In genomic region chr11:19995131-19995530, GRCh38 we compare ENCODE assay signal across 11 cellular contexts.
DNase-seq lines count a peak whose midpoint lies in the region; ATAC-seq, FAIRE-seq and TF ChIP-seq lines count a peak whose summit lies in the region.
"Had no signal": no experiment of that assay in that cellular context is flagged by ENCODE, and none has a peak within 500 bp of the region (broad histone marks: within the 10 kb centered on the region; RNA-seq: fewer than 3 reads in every experiment).

No MANE protein-coding gene starts in this region.

- no peaks in the 10 kb centered on the region for H3K9me3 Mint-ChIP-seq in activated T-helper 17 cell treated with anti-CD3 and anti-CD28 coated beads, Interleukin-2, amount 50 U/mL, for 72 hours

- peak; percentile 54 for ATAC-seq in left lobe of liver
- no peak for ATAC-seq in activated T-helper 17 cell treated with anti-CD3 and anti-CD28 coated beads, Interleukin-2, amount 50 U/mL, for 72 hours (replicated peaks)

- no peaks in the 10 kb centered on the region for H4K20me1 ChIP-seq in endothelial cell of umbilical vein (replicated peaks; ENCODE audit: control insufficient read depth, extremely low read depth, insufficient read depth, low read length)
- H4K20me1 ChIP-seq: BLaER1 treated with 17β-estradiol and CSF1 and Interleukin-3, amounts not matched to agents 10 nM and 100 nM had no signal

- H3K27ac Mint-ChIP-seq in activated T-helper 17 cell treated with anti-CD3 and anti-CD28 coated beads, Interleukin-2, amount 50 U/mL, for 72 hours: no peak overlapping the region

- no peaks in the 10 kb centered on the region for H3K9me3 ChIP-seq in endothelial cell of umbilical vein (replicated peaks; ENCODE audit: control insufficient read depth, insufficient read depth, low read length)

- H3K36me3 Mint-ChIP-seq in activated T-helper 17 cell treated with anti-CD3 and anti-CD28 coated beads, Interleukin-2, amount 50 U/mL, for 72 hours (ENCODE audit: low read depth): no peaks in the 10 kb centered on the region

- BruUV-seq in endothelial cell of umbilical vein (replicated peaks; lab: Mats Ljungman, UMichigan): no TSS peak

- no peak overlapping the region for H3K4me3 ChIP-seq in endothelial cell of umbilical vein (replicated peaks in 1 of 3; ENCODE audit: insufficient read depth in 1 of 3, low read depth in 1 of 3, low read length in 3 of 3)
- H3K4me3 ChIP-seq: BLaER1 treated with 17β-estradiol and CSF1 and Interleukin-3, amounts not matched to agents 10 nM and 100 nM had no signal

- H3K27me3 Mint-ChIP-seq in activated T-helper 17 cell treated with anti-CD3 and anti-CD28 coated beads, Interleukin-2, amount 50 U/mL, for 72 hours: peaks cover 5% of the 10 kb centered on the region

- no peak overlapping the region for H3K9ac ChIP-seq in endothelial cell of umbilical vein (replicated peaks; ENCODE audit: extremely low read depth, insufficient read depth, low read length)
- H3K9ac ChIP-seq: BLaER1 treated with 17β-estradiol and CSF1 and Interleukin-3, amounts not matched to agents 10 nM and 100 nM had no signal

- no peaks in the 10 kb centered on the region for H3K36me3 ChIP-seq in endothelial cell of umbilical vein (ENCODE audit: control insufficient read depth in 2 of 2, extremely low read depth in 1 of 2, insufficient read depth in 2 of 2, low read length in 2 of 2)
- H3K36me3 ChIP-seq: BLaER1 treated with 17β-estradiol and CSF1 and Interleukin-3, amounts not matched to agents 10 nM and 100 nM had no signal

- POLR2A ChIA-PET in endothelial cell of umbilical vein (lab: Charles Lee): interaction anchor here (0.5 kb wide), 1 partner anchor 10 kb away, joined by 5 read pairs; no protein-coding TSS in a partner anchor

- no peaks in the 10 kb centered on the region for H3K4me1 Mint-ChIP-seq in activated T-helper 17 cell treated with anti-CD3 and anti-CD28 coated beads, Interleukin-2, amount 50 U/mL, for 72 hours

- no peak overlapping the region for H2AFZ ChIP-seq in endothelial cell of umbilical vein (ENCODE audit: low read depth, low read length)

- H3K4me2 ChIP-seq in endothelial cell of umbilical vein (ENCODE audit: insufficient read depth, low read length): no peak overlapping the region
- H3K4me2 ChIP-seq: BLaER1 treated with 17β-estradiol and CSF1 and Interleukin-3, amounts not matched to agents 10 nM and 100 nM had no signal

- dilution Hi-C loops in endothelial cell of umbilical vein (cut with MboI; ENCODE audit: extremely low pct_ligation_motif_present, low sequenced_read_pairs): no loop called here

- H3K79me2 ChIP-seq in endothelial cell of umbilical vein (ENCODE audit: control insufficient read depth, insufficient read depth, low read length): peaks cover 2% of the 10 kb centered on the region

- intact Hi-C loops in endothelial cell of umbilical vein (cut with micrococcal nuclease): no loop called here

- no peaks in the 10 kb centered on the region for H3K9me1 ChIP-seq in endothelial cell of umbilical vein (replicated peaks; ENCODE audit: control insufficient read depth, extremely low read depth, insufficient read depth, low read length)

- TF ChIP-seq POLR2A in endothelial cell of umbilical vein (IDR thresholded peaks at IDR 0.05; ENCODE audit: low read depth, low read length): no peak

- H3K4me1 ChIP-seq in endothelial cell of umbilical vein (ENCODE audit: control insufficient read depth, extremely low read depth, insufficient read depth, low read length): peaks cover 3% of the 10 kb centered on the region

- DNase-seq in AG08396 (ENCODE audit: low spot score) (peak; percentile 67), NCI-H460 (ENCODE audit: extremely low read depth, low read depth) (peak; percentile 79), endothelial cell of umbilical vein (ENCODE audit: low read depth, low spot score) (peak; percentile 39), left lobe of liver (ENCODE audit: low spot score) (no peak), nucleus accumbens (lab: John Stamatoyannopoulos, UW) (no peak), NCI-H2081 (lab: John Stamatoyannopoulos, UW) (no peak)
- no peak for DNase-seq in activated CD8-positive, alpha-beta memory T cell treated with anti-CD3 and anti-CD28 coated beads, Interleukin-2, amount 50 U/mL, for 4 hours
- DNase-seq: activated CD4-positive, CD25-positive, alpha-beta regulatory T cell treated with anti-CD3 and anti-CD28 coated beads, Interleukin-2, amount 50 U/mL, for 72 hours; anterior cingulate cortex had no signal

- peak; percentile 70 for FAIRE-seq in endothelial cell of umbilical vein (lab: Jason Lieb, UNC)

- CTCF ChIA-PET in endothelial cell of umbilical vein (lab: Charles Lee): no interaction called here

- no peak overlapping the region for H3K27ac ChIP-seq in endothelial cell of umbilical vein (ENCODE audit: insufficient read depth, low read depth, low read length)
- H3K27ac ChIP-seq: BLaER1 treated with 17β-estradiol and CSF1 and Interleukin-3, amounts not matched to agents 10 nM and 100 nM had no signal

- no peak for TF ChIP-seq CTCF in endothelial cell of umbilical vein (IDR thresholded peaks at IDR 0.05; ENCODE audit: extremely low read depth in 1 of 2, insufficient read depth in 1 of 2, low read depth in 1 of 2, low read length in 2 of 2)

- no peak overlapping the region for H3K4me3 Mint-ChIP-seq in activated T-helper 17 cell treated with anti-CD3 and anti-CD28 coated beads, Interleukin-2, amount 50 U/mL, for 72 hours

- no peaks in the 10 kb centered on the region for H3K27me3 ChIP-seq in endothelial cell of umbilical vein (ENCODE audit: control insufficient read depth in 2 of 2, insufficient read depth in 2 of 2, low read length in 2 of 2)
- H3K27me3 ChIP-seq: BLaER1 treated with 17β-estradiol and CSF1 and Interleukin-3, amounts not matched to agents 10 nM and 100 nM had no signal

TF ChIP-seq in endothelial cell of umbilical vein, 7 proteins besides CTCF, POLR2A, EP300 and RAD21:
- TF ChIP-seq MAX (IDR thresholded peaks at IDR 0.05; ENCODE audit: insufficient read depth, insufficient read length) (no peak), JUN (IDR thresholded peaks at IDR 0.05; ENCODE audit: borderline replicate concordance, insufficient read depth, insufficient read length, low read depth) (peak; percentile 36)

Comparison
In these comparisons a context has a peak if more than half of its experiments do, and no peak if none do; other contexts are left out.
1. DNase-seq: peak in AG08396 (single experiment), NCI-H460 (single experiment) and endothelial cell of umbilical vein (single experiment); none in left lobe of liver (single experiment), activated CD8-positive, alpha-beta memory T cell treated with anti-CD3 and anti-CD28 coated beads, Interleukin-2, amount 50 U/mL, for 4 hours (single experiment), nucleus accumbens (0 of 56) and NCI-H2081 (0 of 2).